Comparison of ENCODE assay signal across 25 cellular contexts in the genomic region with DNA sequence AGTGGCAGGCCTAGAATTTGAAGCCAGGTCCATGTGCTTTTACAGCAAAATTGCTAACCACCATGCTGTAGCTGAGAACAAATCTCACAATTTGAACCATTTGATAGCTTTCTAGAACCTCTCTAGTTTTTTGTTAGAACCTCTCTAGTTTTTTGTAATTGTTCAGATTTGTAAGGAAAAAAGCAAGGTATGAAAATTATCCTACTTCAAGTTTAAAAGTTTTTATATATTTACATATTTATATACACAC.
"Had no signal": no experiment of that assay in that cellular context is flagged by ENCODE, and none has a peak within 500 bp of the region (broad histone marks: within the 10 kb centered on the region; RNA-seq: fewer than 3 reads in every experiment).

No MANE protein-coding gene starts in this region.

- H3K36me3 Mint-ChIP-seq: memory B cell had no signal

- H3K4me3 ChIP-seq: colonic mucosa, esophagus squamous epithelium, gastroesophageal sphincter, heart left ventricle, hepatocyte, left lung, lower lobe of right lung, mucosa of descending colon had no signal

- ATAC-seq: effector memory CD8-positive, alpha-beta T cell; esophagus mucosa; foreskin keratinocyte; gastroesophageal sphincter; left cardiac atrium; left lung; left ventricle myocardium superior; lower lobe of right lung had no signal

- H3K36me3 ChIP-seq: colonic mucosa, esophagus squamous epithelium, gastroesophageal sphincter, heart left ventricle, left lung, lower lobe of right lung had no signal

- H3K9me3 Mint-ChIP-seq: dendritic cell treated with granulocyte-macrophage colony-stimulating factor and Interleukin-4, amounts not matched to agents 40 ng/mL and 50 ng/mL, for 4 days; effector memory CD8-positive, alpha-beta T cell; endodermal cell had no signal

- H3K27me3 ChIP-seq: colonic mucosa, esophagus squamous epithelium, gastroesophageal sphincter, heart left ventricle, hepatocyte, left lung had no signal

- H3K4me1 Mint-ChIP-seq: memory B cell had no signal

- H3K4me3 Mint-ChIP-seq: dendritic cell treated with granulocyte-macrophage colony-stimulating factor and Interleukin-4, amounts not matched to agents 40 ng/mL and 50 ng/mL, for 4 days; effector memory CD8-positive, alpha-beta T cell; endodermal cell; memory B cell; mesothelial cell of epicardium had no signal

- FAIRE-seq: endometrium, frontal cortex, islet of Langerhans, keratinocyte had no signal

- H3K9me3 ChIP-seq: colonic mucosa, esophagus squamous epithelium, gastroesophageal sphincter, heart left ventricle, left lung, lower lobe of right lung, mucosa of descending colon had no signal

- H3K4me1 ChIP-seq: colonic mucosa, foreskin keratinocyte, lower lobe of right lung had no signal

- H2AFZ ChIP-seq: hepatocyte had no signal

- DNase-seq: colonic mucosa; cortex of kidney; effector CD8-positive, alpha-beta T cell; effector memory CD8-positive, alpha-beta T cell; endodermal cell; erythroblast; esophagus squamous epithelium; foreskin keratinocyte; heart left ventricle; left cardiac atrium; left lung; left ventricle myocardium superior; lower lobe of right lung; mucosa of descending colon had no signal

- H3K27ac ChIP-seq: colonic mucosa, epithelial cell of prostate, esophagus squamous epithelium, foreskin keratinocyte, gastroesophageal sphincter, heart left ventricle, hepatocyte, left lung, lower lobe of right lung had no signal

- H3K27ac Mint-ChIP-seq: dendritic cell treated with granulocyte-macrophage colony-stimulating factor and Interleukin-4, amounts not matched to agents 40 ng/mL and 50 ng/mL, for 4 days; effector memory CD8-positive, alpha-beta T cell; endodermal cell; memory B cell; mesothelial cell of epicardium had no signal
